Comparison of ENCODE assay signal across 18 cellular contexts in the genomic region with DNA sequence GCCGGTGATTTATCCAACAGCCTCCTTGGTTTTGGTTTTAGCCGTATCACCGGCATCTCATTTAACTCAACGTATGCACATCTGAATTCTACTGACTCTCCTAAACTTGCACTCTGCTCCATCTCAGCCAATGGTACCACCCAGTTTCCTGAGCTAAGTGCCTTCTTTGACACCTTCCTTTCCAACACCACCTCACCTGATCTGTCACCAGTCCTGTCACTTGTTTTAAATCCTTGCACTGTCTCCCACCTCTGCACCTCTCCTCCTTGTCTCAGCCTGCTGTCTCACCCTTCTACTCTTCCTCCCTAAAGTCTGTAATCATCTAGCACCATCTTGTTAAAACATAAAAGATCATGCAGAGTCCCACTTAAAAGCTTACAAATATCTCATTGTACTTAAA. TPM values are rescaled to one million over a fixed set of nuclear protein-coding genes. Genes with fewer than 3 reads are reported as not detected.
DNase-seq lines count a peak whose midpoint lies in the region; ATAC-seq and TF ChIP-seq lines count a peak whose summit lies in the region.
"Had no signal": no experiment of that assay in that cellular context is flagged by ENCODE, and none has a peak within 500 bp of the region (broad histone marks: within the 10 kb centered on the region; RNA-seq: fewer than 3 reads in every experiment).

No MANE protein-coding gene starts in this region.

- no peak for TF ChIP-seq CTCF in CD14-positive monocyte (IDR thresholded peaks at IDR 0.05)
- TF ChIP-seq CTCF in Calu3 (IDR thresholded peaks at IDR 0.05; ENCODE audit: unreplicated experiment), result no peak
- no peak for TF ChIP-seq CTCF in heart right ventricle (IDR thresholded peaks at IDR 0.05)

- intact Hi-C loops in CD14-positive monocyte (cut with micrococcal nuclease), result no loop called here
- intact Hi-C loops in Calu3 (cut with micrococcal nuclease; ENCODE audit: unreplicated experiment), result no loop called here
- intact Hi-C loops in heart right ventricle (cut with DNase I), result no loop called here

- no peak overlapping the region for H2BK120ac ChIP-seq in mesenchymal stem cell (ENCODE audit: low read depth, low read length)

- no peak overlapping the region for H2BK12ac ChIP-seq in mesenchymal stem cell (ENCODE audit: low read length in 2 of 2)

- no peak for DNase-seq in CD14-positive monocyte (ENCODE audit: low spot score)
- no peak for DNase-seq in Calu3
- no peak for DNase-seq in mesenchymal stem cell
- DNase-seq in 8988T, result no peak
- no peak for DNase-seq in heart right ventricle
- DNase-seq: activated T-cell treated with anti-CD3 and anti-CD28 coated beads, Interleukin-2, amount 50 U/mL, for 72 hours; aorta; gastrocnemius medialis; left ventricle myocardium inferior; NCI-H187 treated with DMSO at 0.1 percent for 48 hours; NCI-H510A; posterior cingulate gyrus; SHP77; stimulated activated CD4-positive, alpha-beta T cell treated with anti-CD3 and anti-CD28 coated beads, Interleukin-4, amount 100 ng/mL, for 1 hour; testis had no signal

- H3K79me1 ChIP-seq in mesenchymal stem cell (replicated peaks; ENCODE audit: low read length, poor library complexity, severe bottlenecking), result peaks cover under 1% of the 10 kb centered on the region

- H3K9me3 Mint-ChIP-seq in CD14-positive monocyte, result peaks cover 0 to 2% (median 0%) of the 10 kb centered on the region in 7 donors
- no peaks in the 10 kb centered on the region for H3K9me3 Mint-ChIP-seq in Calu3 (ENCODE audit: low read depth, unreplicated experiment)
- no peaks in the 10 kb centered on the region for H3K9me3 Mint-ChIP-seq in activated T-helper 17 cell treated with anti-CD3 and anti-CD28 coated beads, Interleukin-2, amount 50 U/mL, for 72 hours

- H3K23ac ChIP-seq in mesenchymal stem cell (ENCODE audit: low read length in 2 of 2), result peak overlapping the region in 1 of 2 experiments; percentile 70

- peaks cover 7 to 8% of the 10 kb centered on the region in 2 donors for H3K36me3 Mint-ChIP-seq in CD14-positive monocyte
- H3K36me3 Mint-ChIP-seq in Calu3 (ENCODE audit: insufficient read depth, unreplicated experiment), result peaks cover 33% of the 10 kb centered on the region
- H3K36me3 Mint-ChIP-seq in activated T-helper 17 cell treated with anti-CD3 and anti-CD28 coated beads, Interleukin-2, amount 50 U/mL, for 72 hours (ENCODE audit: low read depth), result peaks cover 25% of the 10 kb centered on the region

- no peak overlapping the region for H3K14ac ChIP-seq in mesenchymal stem cell (ENCODE audit: low read length in 2 of 2)

- H3K4ac ChIP-seq in mesenchymal stem cell (ENCODE audit: low read depth in 1 of 2, low read length in 2 of 2), result no peak overlapping the region

- no peak overlapping the region for H3K9ac ChIP-seq in mesenchymal stem cell (ENCODE audit: low read length)

- no peak overlapping the region for H2AFZ ChIP-seq in mesenchymal stem cell (ENCODE audit: low read depth, low read length)

- H3K4me1 ChIP-seq in mesenchymal stem cell (ENCODE audit: control insufficient read depth, insufficient read depth, low read depth, low read length), result peaks cover 10% of the 10 kb centered on the region
- H3K4me1 ChIP-seq in heart right ventricle, result peaks cover 5 to 44% (median 26%) of the 10 kb centered on the region in 9 donors

- peak overlapping the region; percentile 71 for H2AK5ac ChIP-seq in mesenchymal stem cell (ENCODE audit: low read length, severe bottlenecking)

- no peak overlapping the region for H3K18ac ChIP-seq in mesenchymal stem cell (ENCODE audit: low read depth in 1 of 2, low read length in 2 of 2)

- H3K36me3 ChIP-seq in mesenchymal stem cell (ENCODE audit: control insufficient read depth in 1 of 2, insufficient read depth in 2 of 2, low read depth in 1 of 2, low read length in 2 of 2) (peaks cover 0 to 13% of the 10 kb centered on the region in 2 experiments), heart right ventricle (peaks cover 0 to 27% (median 0%) of the 10 kb centered on the region in 9 donors)
- H3K36me3 ChIP-seq: gastrocnemius medialis had no signal

- peaks cover 35% of the 10 kb centered on the region for H3K4me1 Mint-ChIP-seq in CD14-positive monocyte
- H3K4me1 Mint-ChIP-seq in Calu3 (ENCODE audit: low read depth, unreplicated experiment), result peaks cover 33% of the 10 kb centered on the region
- H3K4me1 Mint-ChIP-seq in activated T-helper 17 cell treated with anti-CD3 and anti-CD28 coated beads, Interleukin-2, amount 50 U/mL, for 72 hours, result peaks cover 27% of the 10 kb centered on the region

- 97% methylated on average over 4 of the region's 4 CpGs for WGBS in mesenchymal stem cell
- WGBS in heart right ventricle, 2 donors, result 96 to 97% methylated on average over 4 of the region's 4 CpGs

- ATAC-seq in activated T-helper 17 cell treated with anti-CD3 and anti-CD28 coated beads, Interleukin-2, amount 50 U/mL, for 72 hours (replicated peaks), result no peak
- ATAC-seq in HG03139 (IDR thresholded peaks at IDR 0.05; ENCODE audit: unreplicated experiment) (no peak), GM18867 (IDR thresholded peaks at IDR 0.05; ENCODE audit: unreplicated experiment) (no peak), heart right ventricle (no peak)
- ATAC-seq: activated T-cell treated with anti-CD3 and anti-CD28 coated beads, Interleukin-2, amount 50 U/mL, for 72 hours; gastrocnemius medialis had no signal

- no peak overlapping the region for H4K91ac ChIP-seq in mesenchymal stem cell (ENCODE audit: low read length)

- H3K9me3 ChIP-seq in mesenchymal stem cell (ENCODE audit: control insufficient read depth, low read length) (no peaks in the 10 kb centered on the region), heart right ventricle (peaks cover 0 to 1% (median 0%) of the 10 kb centered on the region in 11 donors)
- H3K9me3 ChIP-seq: gastrocnemius medialis, left ventricle myocardium inferior, testis had no signal

- H3K27ac ChIP-seq in mesenchymal stem cell (ENCODE audit: low read length, poor library complexity, severe bottlenecking) (no peak overlapping the region), heart right ventricle (no peak overlapping the region)
- H3K27ac ChIP-seq: left ventricle myocardium inferior, testis had no signal

- H3K4me3 Mint-ChIP-seq in CD14-positive monocyte (no peak overlapping the region), Calu3 (ENCODE audit: low read depth, unreplicated experiment) (no peak overlapping the region)
- peak overlapping the region; percentile 66 for H3K4me3 Mint-ChIP-seq in activated T-helper 17 cell treated with anti-CD3 and anti-CD28 coated beads, Interleukin-2, amount 50 U/mL, for 72 hours

- H3K4me3 ChIP-seq in mesenchymal stem cell (ENCODE audit: insufficient read depth in 1 of 2, low read depth in 1 of 2, low read length in 2 of 2) (no peak overlapping the region), heart right ventricle (no peak overlapping the region)
- H3K4me3 ChIP-seq: gastrocnemius medialis, left ventricle myocardium inferior, testis had no signal

- no peak overlapping the region for H3K4me2 ChIP-seq in mesenchymal stem cell (ENCODE audit: low read length, poor library complexity, severe bottlenecking)

- CTCF ChIA-PET in Calu3 (lab: Charles Lee), result interaction anchor here (1.5 kb wide), 1 partner anchor 25 kb away, joined by 3 read pairs; no protein-coding TSS in a partner anchor

- H2BK5ac ChIP-seq in mesenchymal stem cell (ENCODE audit: low read depth, low read length, poor library complexity, severe bottlenecking), result no peak overlapping the region

- H3K27ac Mint-ChIP-seq in CD14-positive monocyte (peak overlapping the region in 4 of 7 donors; percentile 8 to 76 (median 40)), Calu3 (ENCODE audit: unreplicated experiment) (peak overlapping the region; percentile 46)
- H3K27ac Mint-ChIP-seq in activated T-helper 17 cell treated with anti-CD3 and anti-CD28 coated beads, Interleukin-2, amount 50 U/mL, for 72 hours, result peak overlapping the region; percentile 91

- H3K27me3 ChIP-seq in mesenchymal stem cell (ENCODE audit: control insufficient read depth in 1 of 2, insufficient read depth in 1 of 2, low read length in 2 of 2) (no peaks in the 10 kb centered on the region), heart right ventricle (no peaks in the 10 kb centered on the region)
- H3K27me3 ChIP-seq: gastrocnemius medialis, testis had no signal

- no peak overlapping the region for H4K8ac ChIP-seq in mesenchymal stem cell (ENCODE audit: low read length)

- H3K27me3 Mint-ChIP-seq in CD14-positive monocyte (ENCODE audit: low read depth in 3 of 3) (peaks cover 2 to 7% (median 7%) of the 10 kb centered on the region in 3 donors), Calu3 (ENCODE audit: unreplicated experiment) (no peaks in the 10 kb centered on the region)
- H3K27me3 Mint-ChIP-seq in activated T-helper 17 cell treated with anti-CD3 and anti-CD28 coated beads, Interleukin-2, amount 50 U/mL, for 72 hours, result no peaks in the 10 kb centered on the region

- BruUV-seq in Calu3 (replicated peaks; lab: Mats Ljungman, UMichigan), result no TSS peak

- H2BK15ac ChIP-seq in mesenchymal stem cell (ENCODE audit: low read depth, poor library complexity, severe bottlenecking), result no peak overlapping the region

RNA-seq across cellular contexts. Expression of a gene that starts 28.1 kb away (rescaled TPM):
- 1,000 to 10,000 TPM; 2,102 to 2,493 TPM for polyA plus RNA-seq in CD14-positive monocyte
- 1,364 and 1,652 TPM in 2 replicates for total RNA-seq in Calu3 (2022)
- 1,000 to 10,000 TPM; 3,139 to 4,606 TPM for total RNA-seq in activated T-helper 17 cell treated with anti-CD3 and anti-CD28 coated beads, Interleukin-2, amount 50 U/mL, for 72 hours
- 4,121 TPM for polyA plus RNA-seq in mesenchymal stem cell (2013, experiment 1 of 2)
- polyA plus RNA-seq in mesenchymal stem cell (2013, experiment 2 of 2), result 4,163 TPM
- 1,000 to 10,000 TPM; 3,297 to 4,965 (median 3,717) TPM for total RNA-seq in heart right ventricle
- 1,000 to 10,000 TPM; 5,417 to 6,104 TPM for polyA plus RNA-seq in heart right ventricle

RNA-seq across cellular contexts. Expression of a gene that starts 49.1 kb away (rescaled TPM):
- polyA plus RNA-seq in CD14-positive monocyte (1 to 10 TPM in 1 of 2 donors, under 1 TPM in 1; 0.92 to 2.3 TPM), heart right ventricle (10 to 100 TPM in 1 of 2 donors, 1 to 10 TPM in 1; 9.3 to 36.6 TPM)
- total RNA-seq in Calu3 (2022) (16.6 and 18.2 TPM in 2 replicates), heart right ventricle (100 to 1,000 TPM in 9 of 10 donors, 10 to 100 TPM in 1; 83.9 to 280 (median 159) TPM)
- total RNA-seq in activated T-helper 17 cell treated with anti-CD3 and anti-CD28 coated beads, Interleukin-2, amount 50 U/mL, for 72 hours, result 10 to 100 TPM; 13.6 to 20.5 TPM
- 20.4 TPM for polyA plus RNA-seq in mesenchymal stem cell (2013, experiment 1 of 2)
- polyA plus RNA-seq in mesenchymal stem cell (2013, experiment 2 of 2), result 22.7 TPM

Comparison
In these comparisons a context has a peak if more than half of its experiments do, and no peak if none do; other contexts are left out.
1. H3K27ac Mint-ChIP-seq: peak in every context shown above with its lines; median percentile 91 in activated T-helper 17 cell treated with anti-CD3 and anti-CD28 coated beads, Interleukin-2, amount 50 U/mL, for 72 hours; 46 in Calu3; 40 in CD14-positive monocyte.